1 cellular context compared by ENCODE assay signal in the genomic region with DNA sequence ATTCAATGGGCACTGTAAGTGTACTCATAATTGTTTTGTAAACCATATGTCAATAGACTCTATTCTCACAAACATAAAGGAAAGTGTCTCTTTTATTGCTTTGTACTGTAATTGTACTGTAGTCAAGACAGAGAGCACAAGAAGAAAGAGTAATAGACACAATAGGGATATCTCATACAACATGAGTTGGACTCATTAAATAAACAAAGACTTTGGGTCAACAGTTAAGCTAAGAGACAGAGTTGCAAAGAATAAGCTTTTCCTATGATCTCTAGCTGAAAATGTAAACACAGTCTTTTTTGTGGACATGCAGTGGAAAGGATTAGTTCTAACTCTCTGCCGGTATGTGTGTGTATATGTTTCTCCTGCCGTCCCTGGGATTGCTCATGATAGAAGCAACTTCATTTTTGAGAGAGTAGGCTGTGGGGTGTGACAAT.
TF ChIP-seq lines count a peak whose summit lies in the region.

No MANE protein-coding gene starts in this region.

TF ChIP-seq in HepG2, 621 proteins besides CTCF, POLR2A, EP300 and RAD21 (continued from another document):
- peak; percentile 95 for TF ChIP-seq ISL2 (CRISPR knock-in tag; IDR thresholded peaks at IDR 0.05)
- TF ChIP-seq IRX3 (CRISPR knock-in tag; IDR thresholded peaks at IDR 0.05; ENCODE audit: borderline replicate concordance, low read depth): no peak
- peak; percentile 93 for TF ChIP-seq TCF7 (IDR thresholded peaks at IDR 0.05; ENCODE audit: low read depth)
- no peak for TF ChIP-seq ZNF616 (CRISPR knock-in tag; IDR thresholded peaks at IDR 0.05; ENCODE audit: low read depth)
- TF ChIP-seq ZNF777 (CRISPR knock-in tag; IDR thresholded peaks at IDR 0.05): no peak
- no peak for TF ChIP-seq GZF1 (CRISPR knock-in tag; IDR thresholded peaks at IDR 0.05)
- TF ChIP-seq PHF5A (CRISPR knock-in tag; IDR thresholded peaks at IDR 0.05; ENCODE audit: low read depth, unreplicated experiment): no peak
- no peak for TF ChIP-seq KDM2A (CRISPR knock-in tag; IDR thresholded peaks at IDR 0.05; ENCODE audit: borderline replicate concordance, low read depth)
- 0 out of 2 replicates have a peak, but pooled peaks have one; percentile 47 for TF ChIP-seq ARNTL (CRISPR knock-in tag; IDR thresholded peaks at IDR 0.05)
- TF ChIP-seq ZNF883 (CRISPR knock-in tag; IDR thresholded peaks at IDR 0.05; ENCODE audit: not compliant biosample characterization): no peak
- TF ChIP-seq, protein P1, sequence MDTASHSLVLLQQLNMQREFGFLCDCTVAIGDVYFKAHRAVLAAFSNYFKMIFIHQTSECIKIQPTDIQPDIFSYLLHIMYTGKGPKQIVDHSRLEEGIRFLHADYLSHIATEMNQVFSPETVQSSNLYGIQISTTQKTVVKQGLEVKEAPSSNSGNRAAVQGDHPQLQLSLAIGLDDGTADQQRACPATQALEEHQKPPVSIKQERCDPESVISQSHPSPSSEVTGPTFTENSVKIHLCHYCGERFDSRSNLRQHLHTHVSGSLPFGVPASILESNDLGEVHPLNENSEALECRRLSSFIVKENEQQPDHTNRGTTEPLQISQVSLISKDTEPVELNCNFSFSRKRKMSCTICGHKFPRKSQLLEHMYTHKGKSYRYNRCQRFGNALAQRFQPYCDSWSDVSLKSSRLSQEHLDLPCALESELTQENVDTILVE (CRISPR knock-in tag; IDR thresholded peaks at IDR 0.05): peak; percentile 79
- no peak for TF ChIP-seq ZNF367 (CRISPR knock-in tag; IDR thresholded peaks at IDR 0.05; ENCODE audit: borderline replicate concordance)
- TF ChIP-seq NR1H2 (CRISPR knock-in tag; IDR thresholded peaks at IDR 0.05; ENCODE audit: borderline replicate concordance, low read depth): no peak
- peak; percentile 92 for TF ChIP-seq ELF3 (CRISPR knock-in tag; IDR thresholded peaks at IDR 0.05)
- TF ChIP-seq ZFAT (CRISPR knock-in tag; conservative IDR thresholded peaks at IDR 0.05): no peak
- TF ChIP-seq, protein P2, sequence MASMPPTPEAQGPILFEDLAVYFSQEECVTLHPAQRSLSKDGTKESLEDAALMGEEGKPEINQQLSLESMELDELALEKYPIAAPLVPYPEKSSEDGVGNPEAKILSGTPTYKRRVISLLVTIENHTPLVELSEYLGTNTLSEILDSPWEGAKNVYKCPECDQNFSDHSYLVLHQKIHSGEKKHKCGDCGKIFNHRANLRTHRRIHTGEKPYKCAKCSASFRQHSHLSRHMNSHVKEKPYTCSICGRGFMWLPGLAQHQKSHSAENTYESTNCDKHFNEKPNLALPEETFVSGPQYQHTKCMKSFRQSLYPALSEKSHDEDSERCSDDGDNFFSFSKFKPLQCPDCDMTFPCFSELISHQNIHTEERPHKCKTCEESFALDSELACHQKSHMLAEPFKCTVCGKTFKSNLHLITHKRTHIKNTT (CRISPR knock-in tag; IDR thresholded peaks at IDR 0.05): no peak
- peak; percentile 27 for TF ChIP-seq STAG1 (CRISPR knock-in tag; IDR thresholded peaks at IDR 0.05)
TF ChIP-seq in HepG2: peak in this region for 166.
